Comparison of ENCODE assay signal across 41 cellular contexts in genomic region chr7:1228535-1229333, GRCh38. TPM values are rescaled to one million over a fixed set of nuclear protein-coding genes. Genes with fewer than 3 reads are reported as not detected.
A peak's percentile ranks its signal among the peaks of the same experiment; 100 is the strongest.
DNase-seq lines count a peak whose midpoint lies in the region; ATAC-seq, FAIRE-seq and TF ChIP-seq lines count a peak whose summit lies in the region.
"Had no signal": no experiment of that assay in that cellular context is flagged by ENCODE, and none has a peak within 500 bp of the region (broad histone marks: within the 10 kb centered on the region; RNA-seq: fewer than 3 reads in every experiment).

No MANE protein-coding gene starts in this region.

- peaks cover 62% of the 10 kb centered on the region for H3K27me3 Mint-ChIP-seq in activated CD8-positive, alpha-beta T cell treated with anti-CD3 and anti-CD28 coated beads, Interleukin-2, amount 10 ng/mL, durations not matched to agents 7 days and 5 days (ENCODE audit: low read depth)
- H3K27me3 Mint-ChIP-seq in activated CD8-positive, alpha-beta T cell treated with anti-CD3 and anti-CD28 coated beads for 36 hours: peaks cover 59% of the 10 kb centered on the region
- peaks cover 11% of the 10 kb centered on the region for H3K27me3 Mint-ChIP-seq in glutamatergic neuron (ENCODE audit: unreplicated experiment)

- peak overlapping the region; percentile 79 for H3K9ac ChIP-seq in SK-N-MC (ENCODE audit: insufficient read length)

- H3K4me3 ChIP-seq in SK-N-MC: peak overlapping the region; percentile 75
- H3K4me3 ChIP-seq: breast epithelium, gastroesophageal sphincter, hepatocyte, lung, pancreas had no signal

- H3K27ac Mint-ChIP-seq in activated CD8-positive, alpha-beta T cell treated with anti-CD3 and anti-CD28 coated beads, Interleukin-2, amount 10 ng/mL, durations not matched to agents 7 days and 5 days: no peak overlapping the region
- no peak overlapping the region for H3K27ac Mint-ChIP-seq in activated CD8-positive, alpha-beta T cell treated with anti-CD3 and anti-CD28 coated beads for 36 hours
- H3K27ac Mint-ChIP-seq in glutamatergic neuron (ENCODE audit: unreplicated experiment): peak overlapping the region; percentile 79
- H3K27ac Mint-ChIP-seq: naive thymus-derived CD8-positive, alpha-beta T cell; stimulated activated memory B cell treated with anti-CD40 and anti-IgM and Interleukin-4, amounts not matched to agents 10 μg/mL and 1 μg/mL and 100 μg/mL, for 72 hours had no signal

- CTCF ChIA-PET in activated CD8-positive, alpha-beta T cell treated with anti-CD3 and anti-CD28 coated beads, Interleukin-2, amount 10 ng/mL, durations not matched to agents 7 days and 5 days (lab: Charles Lee): interaction anchor here (1.2 kb wide), 1 partner anchor 9 kb away, joined by 3 read pairs; no protein-coding TSS in a partner anchor
- CTCF ChIA-PET in activated CD8-positive, alpha-beta T cell treated with anti-CD3 and anti-CD28 coated beads for 36 hours (lab: Charles Lee): interaction anchor here (0.7 to 2.9 kb wide), 4 partner anchors 11 to 245 kb away, joined by 3 to 14 read pairs (median 5); no protein-coding TSS in a partner anchor

- H3K9me3 Mint-ChIP-seq in activated CD8-positive, alpha-beta T cell treated with anti-CD3 and anti-CD28 coated beads, Interleukin-2, amount 10 ng/mL, durations not matched to agents 7 days and 5 days (ENCODE audit: insufficient read depth): no peaks in the 10 kb centered on the region
- no peaks in the 10 kb centered on the region for H3K9me3 Mint-ChIP-seq in activated CD8-positive, alpha-beta T cell treated with anti-CD3 and anti-CD28 coated beads for 36 hours
- peaks cover 28% of the 10 kb centered on the region for H3K9me3 Mint-ChIP-seq in glutamatergic neuron (ENCODE audit: unreplicated experiment)
- H3K9me3 Mint-ChIP-seq: naive thymus-derived CD8-positive, alpha-beta T cell; stimulated activated memory B cell treated with anti-CD40 and anti-IgM and Interleukin-4, amounts not matched to agents 10 μg/mL and 1 μg/mL and 100 μg/mL, for 72 hours had no signal

- H3K36me3 Mint-ChIP-seq in activated CD8-positive, alpha-beta T cell treated with anti-CD3 and anti-CD28 coated beads, Interleukin-2, amount 10 ng/mL, durations not matched to agents 7 days and 5 days (ENCODE audit: low read depth): no peaks in the 10 kb centered on the region
- H3K36me3 Mint-ChIP-seq in activated CD8-positive, alpha-beta T cell treated with anti-CD3 and anti-CD28 coated beads for 36 hours (ENCODE audit: low read depth): no peaks in the 10 kb centered on the region
- H3K36me3 Mint-ChIP-seq in glutamatergic neuron (ENCODE audit: unreplicated experiment): no peaks in the 10 kb centered on the region
- H3K36me3 Mint-ChIP-seq: stimulated activated memory B cell treated with anti-CD40 and anti-IgM and Interleukin-4, amounts not matched to agents 10 μg/mL and 1 μg/mL and 100 μg/mL, for 72 hours had no signal

- no peaks in the 10 kb centered on the region for H3K36me3 ChIP-seq in SK-N-MC (ENCODE audit: insufficient read depth, low read length)
- H3K36me3 ChIP-seq: breast epithelium, gastroesophageal sphincter, pancreas had no signal

- no peak for TF ChIP-seq CTCF in activated CD8-positive, alpha-beta T cell treated with anti-CD3 and anti-CD28 coated beads for 36 hours (IDR thresholded peaks at IDR 0.05)
- TF ChIP-seq CTCF in glutamatergic neuron (IDR thresholded peaks at IDR 0.05; ENCODE audit: partially characterized antibody, unreplicated experiment): no peak

- H3K4me1 Mint-ChIP-seq in activated CD8-positive, alpha-beta T cell treated with anti-CD3 and anti-CD28 coated beads, Interleukin-2, amount 10 ng/mL, durations not matched to agents 7 days and 5 days (ENCODE audit: low read depth): no peaks in the 10 kb centered on the region
- peaks cover 10% of the 10 kb centered on the region for H3K4me1 Mint-ChIP-seq in activated CD8-positive, alpha-beta T cell treated with anti-CD3 and anti-CD28 coated beads for 36 hours (ENCODE audit: low read depth)
- peaks cover 39% of the 10 kb centered on the region for H3K4me1 Mint-ChIP-seq in glutamatergic neuron (ENCODE audit: low read depth, unreplicated experiment)
- H3K4me1 Mint-ChIP-seq: stimulated activated memory B cell treated with anti-CD40 and anti-IgM and Interleukin-4, amounts not matched to agents 10 μg/mL and 1 μg/mL and 100 μg/mL, for 72 hours had no signal

- no peaks in the 10 kb centered on the region for H3K9me3 ChIP-seq in SK-N-MC (ENCODE audit: low read depth, low read length)
- H3K9me3 ChIP-seq: breast epithelium, gastroesophageal sphincter, pancreas had no signal

- H3K27ac ChIP-seq in SK-N-MC: peak overlapping the region; percentile 98
- H3K27ac ChIP-seq: breast epithelium, C4-2B, gastroesophageal sphincter, hepatocyte, HL-60, pancreas, VCaP had no signal

- POLR2A ChIA-PET in activated CD8-positive, alpha-beta T cell treated with anti-CD3 and anti-CD28 coated beads, Interleukin-2, amount 10 ng/mL, durations not matched to agents 7 days and 5 days (lab: Charles Lee): no interaction called here
- POLR2A ChIA-PET in activated CD8-positive, alpha-beta T cell treated with anti-CD3 and anti-CD28 coated beads for 36 hours (lab: Charles Lee): no interaction called here

- peak; percentile 83 for FAIRE-seq in G401.6 (lab: Jason Lieb, UNC)
- FAIRE-seq: colon, pancreas, RCC 7860 had no signal

- intact Hi-C loops in activated CD8-positive, alpha-beta T cell treated with anti-CD3 and anti-CD28 coated beads for 36 hours (cut with micrococcal nuclease): loop anchor here (5.0 kb wide), 1 partner anchor 184 kb away; no protein-coding TSS in a partner anchor

- no peak for DNase-seq in activated CD8-positive, alpha-beta T cell treated with anti-CD3 and anti-CD28 coated beads, Interleukin-2, amount 10 ng/mL, durations not matched to agents 7 days and 5 days
- DNase-seq in activated CD8-positive, alpha-beta T cell treated with anti-CD3 and anti-CD28 coated beads for 36 hours: no peak
- DNase-seq in SK-N-MC (ENCODE audit: low read depth, low spot score) (peak; percentile 66), glutamatergic neuron (no peak), SW480 (ENCODE audit: low spot score) (no peak)
- DNase-seq: 8988T; activated CD4-positive, alpha-beta T cell treated with anti-CD3 and anti-CD28 coated beads, Interleukin-2, amount 10 ng/mL, durations not matched to agents 24 days and 14 days; activated naive CD4-positive, alpha-beta T cell treated with Interleukin-2 at 50 U/mL for 16 hours; activated T-cell treated with anti-CD3 and anti-CD28 coated beads, Interleukin-2, amount 50 U/mL, for 48 hours; amygdala; COR-L47; DMS53; GF-D8; naive thymus-derived CD8-positive, alpha-beta T cell; NCI-H1048; NCI-H1694 treated with DMSO at 0.1 percent for 48 hours; NCI-H446 treated with DMSO at 0.1 percent for 48 hours; NCI-H82; SHP77 treated with DMSO at 0.1 percent for 48 hours; SW 1271; T1000 had no signal

- H3K4me3 Mint-ChIP-seq in activated CD8-positive, alpha-beta T cell treated with anti-CD3 and anti-CD28 coated beads, Interleukin-2, amount 10 ng/mL, durations not matched to agents 7 days and 5 days: peak overlapping the region; percentile 8
- no peak overlapping the region for H3K4me3 Mint-ChIP-seq in activated CD8-positive, alpha-beta T cell treated with anti-CD3 and anti-CD28 coated beads for 36 hours
- H3K4me3 Mint-ChIP-seq in glutamatergic neuron (ENCODE audit: unreplicated experiment): peak overlapping the region; percentile 82
- H3K4me3 Mint-ChIP-seq: activated CD4-positive, alpha-beta T cell treated with anti-CD3 and anti-CD28 coated beads, Interleukin-2, amount 10 ng/mL, durations not matched to agents 24 days and 14 days; naive thymus-derived CD8-positive, alpha-beta T cell; stimulated activated memory B cell treated with anti-CD40 and anti-IgM and Interleukin-4, amounts not matched to agents 10 μg/mL and 1 μg/mL and 100 μg/mL, for 72 hours had no signal

- no peak for ATAC-seq in activated CD8-positive, alpha-beta T cell treated with anti-CD3 and anti-CD28 coated beads, Interleukin-2, amount 10 ng/mL, durations not matched to agents 7 days and 5 days
- no peak for ATAC-seq in activated CD8-positive, alpha-beta T cell treated with anti-CD3 and anti-CD28 coated beads for 36 hours
- ATAC-seq in HG03280 (IDR thresholded peaks at IDR 0.05; ENCODE audit: unreplicated experiment) (no peak), GM21619 (IDR thresholded peaks at IDR 0.05; ENCODE audit: unreplicated experiment) (no peak)
- ATAC-seq: gastroesophageal sphincter; naive thymus-derived CD8-positive, alpha-beta T cell; pancreas; stimulated activated memory B cell treated with anti-CD40 and anti-IgM and Interleukin-4, amounts not matched to agents 10 μg/mL and 1 μg/mL and 100 μg/mL, for 72 hours had no signal

RNA-seq across cellular contexts. Expression of gene UNCX, which starts 3.9 kb away (rescaled TPM):
- total RNA-seq in activated CD8-positive, alpha-beta T cell treated with anti-CD3 and anti-CD28 coated beads, Interleukin-2, amount 10 ng/mL, durations not matched to agents 7 days and 5 days: not detected
- not detected for total RNA-seq in activated CD8-positive, alpha-beta T cell treated with anti-CD3 and anti-CD28 coated beads for 36 hours
- total RNA-seq in glutamatergic neuron (ENCODE audit: unreplicated experiment): 106 TPM
- total RNA-seq: activated CD4-positive, alpha-beta T cell treated with anti-CD3 and anti-CD28 coated beads, Interleukin-2, amount 10 ng/mL, durations not matched to agents 24 days and 14 days; breast epithelium; gastroesophageal sphincter; H4; hepatocyte; LHCN-M2; lung; naive thymus-derived CD8-positive, alpha-beta T cell; pancreas; renal cortical epithelial cell; skeletal muscle tissue; temporal lobe; ureter had no signal

Comparison
In these comparisons a context has a peak if more than half of its experiments do, and no peak if none do; other contexts are left out.
1. RNA of gene UNCX, which starts 3.9 kb away (total RNA-seq): 106 TPM in glutamatergic neuron (single experiment); not detected in activated CD8-positive, alpha-beta T cell treated with anti-CD3 and anti-CD28 coated beads, Interleukin-2, amount 10 ng/mL, durations not matched to agents 7 days and 5 days and not detected in activated CD8-positive, alpha-beta T cell treated with anti-CD3 and anti-CD28 coated beads for 36 hours; every median in the first group is over 100 times any median in the second.